Comparison of ENCODE assay signal across 13 cellular contexts in the genomic region with DNA sequence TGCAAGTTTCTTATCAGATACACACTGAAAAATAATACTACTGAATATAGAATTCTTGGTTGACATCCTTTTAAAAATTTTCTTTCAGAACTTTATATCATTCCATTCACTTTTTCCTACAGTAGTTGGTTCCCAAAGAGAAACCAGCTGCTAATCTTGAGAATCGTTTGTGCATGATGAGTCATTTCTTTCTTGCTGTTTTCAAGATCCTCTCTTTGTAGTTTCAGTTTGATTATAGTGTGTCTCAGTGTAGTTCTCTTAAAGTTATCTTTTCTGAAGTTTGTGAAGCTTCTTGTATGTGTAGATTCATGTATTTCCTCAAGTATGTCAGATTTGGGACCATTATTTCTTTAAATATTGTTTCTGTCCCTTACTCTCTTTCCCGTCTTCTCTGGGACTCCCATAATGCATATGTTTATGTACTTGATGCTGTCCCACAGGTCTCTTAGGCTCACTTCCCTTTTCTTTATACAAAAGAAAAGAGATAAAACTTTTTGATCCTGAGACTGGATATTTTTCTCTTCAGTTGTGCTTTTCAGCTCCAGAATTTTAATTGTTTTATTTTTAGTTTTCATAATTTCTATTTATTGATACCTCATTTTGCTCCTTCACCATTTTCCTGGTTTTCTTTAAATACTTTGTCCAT.
DNase-seq lines count a peak whose midpoint lies in the region; ATAC-seq and TF ChIP-seq lines count a peak whose summit lies in the region.
"Had no signal": no experiment of that assay in that cellular context is flagged by ENCODE, and none has a peak within 500 bp of the region (broad histone marks: within the 10 kb centered on the region; RNA-seq: fewer than 3 reads in every experiment).

No MANE protein-coding gene starts in this region.

- DNase-seq in choroid plexus epithelial cell (ENCODE audit: low read depth), result peak; percentile 4
- DNase-seq in NCI-H146 (lab: John Stamatoyannopoulos, UW), result no peak
- no peak for DNase-seq in left ventricle myocardium superior
- no peak for DNase-seq in effector memory CD8-positive, alpha-beta T cell
- DNase-seq: activated CD8-positive, alpha-beta T cell treated with anti-CD3 and anti-CD28 coated beads for 36 hours; GM23248; left colon; NCI-H187 treated with DMSO at 0.1 percent for 48 hours; nephron progenitor cell had no signal

- ATAC-seq in GM19351 (IDR thresholded peaks at IDR 0.05; ENCODE audit: unreplicated experiment) (peak; percentile 95), HG02678 (IDR thresholded peaks at IDR 0.05; ENCODE audit: unreplicated experiment) (peak; percentile 52), HG03378 (IDR thresholded peaks at IDR 0.05; ENCODE audit: unreplicated experiment) (peak; percentile 89), left ventricle myocardium superior (no peak)
- ATAC-seq in effector memory CD8-positive, alpha-beta T cell (replicated peaks), result no peak
- ATAC-seq: activated CD8-positive, alpha-beta T cell treated with anti-CD3 and anti-CD28 coated beads for 36 hours; left colon had no signal

- H3K36me3 Mint-ChIP-seq in effector memory CD8-positive, alpha-beta T cell (ENCODE audit: insufficient read depth), result no peaks in the 10 kb centered on the region

- peaks cover 4 to 17% of the 10 kb centered on the region in 2 donors for H3K9me3 Mint-ChIP-seq in effector memory CD8-positive, alpha-beta T cell

- no peak overlapping the region for H3K27ac Mint-ChIP-seq in effector memory CD8-positive, alpha-beta T cell
- H3K27ac Mint-ChIP-seq: activated CD8-positive, alpha-beta T cell treated with anti-CD3 and anti-CD28 coated beads for 36 hours; nephron progenitor cell; T-helper 1 cell treated with Interleukin-12 subunit alpha and Interleukin-12 subunit beta and Interleukin-4 antibody, amounts not matched to agents 30 μg/mL and 1 μg/mL, for 36 hours had no signal

- H3K4me3 Mint-ChIP-seq in effector memory CD8-positive, alpha-beta T cell, result no peak overlapping the region
- H3K4me3 Mint-ChIP-seq: activated CD8-positive, alpha-beta T cell treated with anti-CD3 and anti-CD28 coated beads for 36 hours; nephron progenitor cell; T-helper 1 cell treated with Interleukin-12 subunit alpha and Interleukin-12 subunit beta and Interleukin-4 antibody, amounts not matched to agents 30 μg/mL and 1 μg/mL, for 36 hours had no signal

- H3K27me3 Mint-ChIP-seq in effector memory CD8-positive, alpha-beta T cell, result no peaks in the 10 kb centered on the region
- H3K27me3 Mint-ChIP-seq: activated CD8-positive, alpha-beta T cell treated with anti-CD3 and anti-CD28 coated beads for 36 hours had no signal

- no peaks in the 10 kb centered on the region for H3K4me1 Mint-ChIP-seq in effector memory CD8-positive, alpha-beta T cell (ENCODE audit: low read depth in 2 of 2)

- intact Hi-C loops in left ventricle myocardium superior (cut with micrococcal nuclease), result no loop called here

- no peak for TF ChIP-seq CTCF in choroid plexus epithelial cell (conservative IDR thresholded peaks at IDR 0.05; ENCODE audit: low read depth, low read length)

- no peak overlapping the region for H3K4me3 ChIP-seq in choroid plexus epithelial cell (ENCODE audit: low read depth, low read length)
- H3K4me3 ChIP-seq: GM23248 had no signal

Comparison
In these comparisons a context has a peak if more than half of its experiments do, and no peak if none do; other contexts are left out.
1. ATAC-seq: peak in GM19351 (single experiment), HG02678 (single experiment) and HG03378 (single experiment); none in left ventricle myocardium superior (single experiment) and effector memory CD8-positive, alpha-beta T cell (single experiment).